ENCODE assay signal across 11 cellular contexts in genomic region chr5:177124486-177124991, GRCh38. TPM values are rescaled to one million over a fixed set of nuclear protein-coding genes. Genes with fewer than 3 reads are reported as not detected.
DNase-seq lines count a peak whose midpoint lies in the region; ATAC-seq and TF ChIP-seq lines count a peak whose summit lies in the region.
"Had no signal": no experiment of that assay in that cellular context is flagged by ENCODE, and none has a peak within 500 bp of the region (broad histone marks: within the 10 kb centered on the region; RNA-seq: fewer than 3 reads in every experiment).

No MANE protein-coding gene starts in this region.

- POLR2A ChIA-PET in HEK293T (lab: Yijun Ruan, JAX) (interaction anchor here (1.2 kb wide), 1 partner anchor 12 kb away, joined by 5 read pairs; no protein-coding TSS in a partner anchor), WTC11 (lab: Charles Lee) (interaction anchor here (0.5 to 1.0 kb wide), 4 partner anchors 9 to 44 kb away, joined by 3 to 4 read pairs (median 3); partner anchors contain the start of gene NSD1)

- ATAC-seq in WTC11 (peak; percentile 99), HG02798 (IDR thresholded peaks at IDR 0.05; ENCODE audit: poor library complexity, unreplicated experiment) (no peak)
- ATAC-seq in stimulated activated memory B cell treated with anti-CD40 and anti-IgM and Interleukin-4, amounts not matched to agents 10 μg/mL and 1 μg/mL and 100 μg/mL, for 72 hours = peak; percentile 74

- H3K27ac Mint-ChIP-seq in activated CD4-positive, alpha-beta T cell treated with anti-CD3 and anti-CD28 coated beads, Interleukin-2, amount 10 ng/mL, durations not matched to agents 24 days and 14 days = peak overlapping the region; percentile 48
- peak overlapping the region; percentile 70; the same call in 1 of the 2 replicates for H3K27ac Mint-ChIP-seq in WTC11
- peak overlapping the region; percentile 90 for H3K27ac Mint-ChIP-seq in stimulated activated memory B cell treated with anti-CD40 and anti-IgM and Interleukin-4, amounts not matched to agents 10 μg/mL and 1 μg/mL and 100 μg/mL, for 72 hours

- no peak overlapping the region for H3K27ac ChIP-seq in esophagus squamous epithelium
- H3K27ac ChIP-seq: KMS-11 had no signal

- TF ChIP-seq CTCF in WTC11 (IDR thresholded peaks at IDR 0.05) = no peak
- TF ChIP-seq CTCF in esophagus squamous epithelium (IDR thresholded peaks at IDR 0.05) = no peak

- intact Hi-C loops in activated CD4-positive, alpha-beta T cell treated with anti-CD3 and anti-CD28 coated beads, Interleukin-2, amount 10 ng/mL, durations not matched to agents 24 days and 14 days (cut with micrococcal nuclease) = no loop called here
- intact Hi-C loops in esophagus squamous epithelium (cut with DNase I) = no loop called here

- CTCF ChIA-PET in HEK293T (lab: Yijun Ruan, JAX) (no interaction called here), WTC11 (lab: Charles Lee) (interaction anchor here (0.9 to 2.8 kb wide), 5 partner anchors 11 to 185 kb away, joined by 3 to 25 read pairs (median 11); partner anchors contain the start of gene FGFR4)

- peaks cover 2% of the 10 kb centered on the region for H3K27me3 Mint-ChIP-seq in activated CD4-positive, alpha-beta T cell treated with anti-CD3 and anti-CD28 coated beads, Interleukin-2, amount 10 ng/mL, durations not matched to agents 24 days and 14 days
- peaks cover 5% of the 10 kb centered on the region; the same call in 1 of the 2 replicates for H3K27me3 Mint-ChIP-seq in WTC11 (ENCODE audit: low read depth)
- H3K27me3 Mint-ChIP-seq in stimulated activated memory B cell treated with anti-CD40 and anti-IgM and Interleukin-4, amounts not matched to agents 10 μg/mL and 1 μg/mL and 100 μg/mL, for 72 hours = no peaks in the 10 kb centered on the region

- TF ChIP-seq POLR2A in esophagus squamous epithelium (IDR thresholded peaks at IDR 0.05) = no peak

- WGBS in esophagus squamous epithelium, 2 donors = 87 to 88% methylated on average over 4 of the region's 4 CpGs

- no peaks in the 10 kb centered on the region for H3K9me3 ChIP-seq in esophagus squamous epithelium

- peaks cover 0 to 4% (median 0%) of the 10 kb centered on the region in 3 donors for H3K4me1 ChIP-seq in esophagus squamous epithelium

- peaks cover 19% of the 10 kb centered on the region for H3K4me1 Mint-ChIP-seq in activated CD4-positive, alpha-beta T cell treated with anti-CD3 and anti-CD28 coated beads, Interleukin-2, amount 10 ng/mL, durations not matched to agents 24 days and 14 days
- H3K4me1 Mint-ChIP-seq in WTC11 = peaks cover 11% of the 10 kb centered on the region
- peaks cover 36% of the 10 kb centered on the region for H3K4me1 Mint-ChIP-seq in stimulated activated memory B cell treated with anti-CD40 and anti-IgM and Interleukin-4, amounts not matched to agents 10 μg/mL and 1 μg/mL and 100 μg/mL, for 72 hours

- H3K9me3 Mint-ChIP-seq in activated CD4-positive, alpha-beta T cell treated with anti-CD3 and anti-CD28 coated beads, Interleukin-2, amount 10 ng/mL, durations not matched to agents 24 days and 14 days = peaks cover 4% of the 10 kb centered on the region
- H3K9me3 Mint-ChIP-seq in WTC11 = peaks cover 6% of the 10 kb centered on the region
- H3K9me3 Mint-ChIP-seq in stimulated activated memory B cell treated with anti-CD40 and anti-IgM and Interleukin-4, amounts not matched to agents 10 μg/mL and 1 μg/mL and 100 μg/mL, for 72 hours = no peaks in the 10 kb centered on the region

- H3K4me3 ChIP-seq in esophagus squamous epithelium = no peak overlapping the region

- no peaks in the 10 kb centered on the region for H3K27me3 ChIP-seq in esophagus squamous epithelium

- no peak overlapping the region for H3K4me3 Mint-ChIP-seq in activated CD4-positive, alpha-beta T cell treated with anti-CD3 and anti-CD28 coated beads, Interleukin-2, amount 10 ng/mL, durations not matched to agents 24 days and 14 days
- no peak overlapping the region for H3K4me3 Mint-ChIP-seq in WTC11
- H3K4me3 Mint-ChIP-seq in stimulated activated memory B cell treated with anti-CD40 and anti-IgM and Interleukin-4, amounts not matched to agents 10 μg/mL and 1 μg/mL and 100 μg/mL, for 72 hours = peak overlapping the region; percentile 70

- no peak for DNase-seq in activated CD4-positive, alpha-beta T cell treated with anti-CD3 and anti-CD28 coated beads, Interleukin-2, amount 10 ng/mL, durations not matched to agents 24 days and 14 days
- no peak for DNase-seq in activated CD4-positive, alpha-beta T cell treated with anti-CD3 and anti-CD28 coated beads for 48 hours
- DNase-seq in HEK293T (ENCODE audit: extremely low spot score) (no peak), WTC11 (ENCODE audit: low spot score) (peak; percentile 55), GOT3 (lab: John Stamatoyannopoulos, UW) (no peak), esophagus squamous epithelium (lab: John Stamatoyannopoulos, UW) (no peak)
- DNase-seq: activated CD4-positive, CD25-positive, alpha-beta regulatory T cell treated with anti-CD3 and anti-CD28 coated beads, Interleukin-2, amount 50 U/mL, for 72 hours; activated naive CD4-positive, alpha-beta T cell had no signal

- no peaks in the 10 kb centered on the region for H3K36me3 Mint-ChIP-seq in activated CD4-positive, alpha-beta T cell treated with anti-CD3 and anti-CD28 coated beads, Interleukin-2, amount 10 ng/mL, durations not matched to agents 24 days and 14 days (ENCODE audit: low read depth)
- no peaks in the 10 kb centered on the region for H3K36me3 Mint-ChIP-seq in WTC11
- no peaks in the 10 kb centered on the region for H3K36me3 Mint-ChIP-seq in stimulated activated memory B cell treated with anti-CD40 and anti-IgM and Interleukin-4, amounts not matched to agents 10 μg/mL and 1 μg/mL and 100 μg/mL, for 72 hours

- no peaks in the 10 kb centered on the region for H3K36me3 ChIP-seq in esophagus squamous epithelium

TF ChIP-seq in HEK293T, 16 proteins besides CTCF, POLR2A, EP300 and RAD21:
- TF ChIP-seq PKNOX1 (IDR thresholded peaks at IDR 0.05) = peak; percentile 57
- no peak for TF ChIP-seq TARDBP (IDR thresholded peaks at IDR 0.05)

TF ChIP-seq in WTC11, 78 proteins besides CTCF, POLR2A, EP300 and RAD21 (continues in another document):
- TF ChIP-seq STAT6 (CRISPR knock-in tag; conservative IDR thresholded peaks at IDR 0.05; ENCODE audit: low read depth) = no peak
- TF ChIP-seq MLX (CRISPR knock-in tag; IDR thresholded peaks at IDR 0.05) = no peak
- no peak for TF ChIP-seq HMGXB4 (CRISPR knock-in tag; IDR thresholded peaks at IDR 0.05)
- TF ChIP-seq NR3C1 (CRISPR knock-in tag; conservative IDR thresholded peaks at IDR 0.05; ENCODE audit: low read depth) = no peak
- no peak for TF ChIP-seq ERG (CRISPR knock-in tag; IDR thresholded peaks at IDR 0.05)

RNA-seq across cellular contexts. Expression of gene NSD1, which starts 9.0 kb away (rescaled TPM):
- 103 and 108 TPM in 2 replicates for total RNA-seq in activated CD4-positive, alpha-beta T cell treated with anti-CD3 and anti-CD28 coated beads, Interleukin-2, amount 10 ng/mL, durations not matched to agents 24 days and 14 days
- total RNA-seq in WTC11 (2021) (144 to 153 TPM (median 148 TPM) in 3 replicates), esophagus squamous epithelium (10 to 100 TPM; 24.0 to 39.5 (median 32.2) TPM)

RNA-seq across cellular contexts. Expression of gene FGFR4, which starts 37.8 kb away (rescaled TPM):
- total RNA-seq in activated CD4-positive, alpha-beta T cell treated with anti-CD3 and anti-CD28 coated beads, Interleukin-2, amount 10 ng/mL, durations not matched to agents 24 days and 14 days = 1.6 and 2.4 TPM in 2 replicates
- 108 to 122 TPM (median 111 TPM) in 3 replicates for total RNA-seq in WTC11 (2021)
- 1 to 10 TPM in 3 of 4 donors, under 1 TPM in 1; 0.68 to 5.9 (median 1.9) TPM for total RNA-seq in esophagus squamous epithelium

Comparison
In these comparisons a context has a peak if more than half of its experiments do, and no peak if none do; other contexts are left out.
1. RNA of gene FGFR4, which starts 37.8 kb away (total RNA-seq): 108 to 122 TPM in WTC11; 1.6 to 2.4 TPM in activated CD4-positive, alpha-beta T cell treated with anti-CD3 and anti-CD28 coated beads, Interleukin-2, amount 10 ng/mL, durations not matched to agents 24 days and 14 days and 0.68 to 5.9 TPM in esophagus squamous epithelium; every median in the first group is over 10 times any median in the second.
2. Peak in every context shown above with its lines, with median percentiles within 50 percentile points of each other: H3K27ac Mint-ChIP-seq.